In genomic region chrX:20139966-20140365, GRCh38 we compare ENCODE assay signal across 8 cellular contexts. TPM values are rescaled to one million over a fixed set of nuclear protein-coding genes. Genes with fewer than 3 reads are reported as not detected.
DNase-seq lines count a peak whose midpoint lies in the region; ATAC-seq and TF ChIP-seq lines count a peak whose summit lies in the region.

No MANE protein-coding gene starts in this region.

- DNase-seq in left ventricle myocardium inferior (no peak), Right ventricle myocardium superior (no peak), amniotic stem cell (lab: John Stamatoyannopoulos, UW) (peak; percentile 2), uterus (no peak), KG1 (lab: John Stamatoyannopoulos, UW) (no peak), NCI-H526 treated with DMSO at 0.1 percent for 48 hours (lab: John Stamatoyannopoulos, UW) (no peak)

- 74% methylated on average over 2 of the region's 2 CpGs for WGBS in liver

- no peak overlapping the region for H3K9ac ChIP-seq in liver (ENCODE audit: low read depth in 1 of 2, low read length in 2 of 2)

- no peak for ATAC-seq in Right ventricle myocardium superior (ENCODE audit: poor library complexity)
- no peak for ATAC-seq in HG03139 (IDR thresholded peaks at IDR 0.05; ENCODE audit: unreplicated experiment)

- no peaks in the 10 kb centered on the region for H3K9me3 ChIP-seq in left ventricle myocardium inferior (replicated peaks)
- H3K9me3 ChIP-seq in liver (ENCODE audit: control insufficient read depth in 4 of 4, low read length in 3 of 4): no peaks in the 10 kb centered on the region
- H3K9me3 ChIP-seq in uterus: no peaks in the 10 kb centered on the region

- H3K27ac ChIP-seq in left ventricle myocardium inferior (replicated peaks): no peak overlapping the region
- no peak overlapping the region for H3K27ac ChIP-seq in liver (ENCODE audit: low read depth in 1 of 2, low read length in 2 of 2)
- peak overlapping the region; percentile 80 to 97 for H3K27ac ChIP-seq in uterus

- TF ChIP-seq POLR2A in uterus (IDR thresholded peaks at IDR 0.05): no peak

- H3K36me3 ChIP-seq in left ventricle myocardium inferior (peaks cover 32% of the 10 kb centered on the region), liver (ENCODE audit: control insufficient read depth in 4 of 4, insufficient read depth in 3 of 4, low read depth in 1 of 4, low read length in 3 of 4) (peaks cover 0 to 27% (median 8%) of the 10 kb centered on the region in 4 donors), uterus (no peaks in the 10 kb centered on the region)

- TF ChIP-seq CTCF in left ventricle myocardium inferior (IDR thresholded peaks at IDR 0.05; ENCODE audit: borderline replicate concordance) (no peak), liver (IDR thresholded peaks at IDR 0.05; ENCODE audit: low read depth, low read length, missing input control) (no peak), uterus (IDR thresholded peaks at IDR 0.05) (no peak)

- H3K4me1 ChIP-seq in left ventricle myocardium inferior: peaks cover 30% of the 10 kb centered on the region
- H3K4me1 ChIP-seq in liver (ENCODE audit: control insufficient read depth in 4 of 4, insufficient read depth in 4 of 4, low read length in 3 of 4): peaks cover 0 to 16% (median 15%) of the 10 kb centered on the region in 4 donors
- peaks cover 0 to 5% of the 10 kb centered on the region in 2 donors for H3K4me1 ChIP-seq in uterus

- TF ChIP-seq RAD21 in liver (IDR thresholded peaks at IDR 0.05): no peak

- no peaks in the 10 kb centered on the region for H3K27me3 ChIP-seq in left ventricle myocardium inferior (ENCODE audit: low read depth)
- no peaks in the 10 kb centered on the region for H3K27me3 ChIP-seq in liver (ENCODE audit: control insufficient read depth in 4 of 4, insufficient read depth in 4 of 4, low read length in 3 of 4)
- no peaks in the 10 kb centered on the region for H3K27me3 ChIP-seq in uterus

- H3K4me3 ChIP-seq in left ventricle myocardium inferior (peak overlapping the region; percentile 81), liver (ENCODE audit: low read depth in 1 of 3, low read length in 3 of 3) (peak overlapping the region in 2 of 3 donors; percentile 82 to 97), uterus (peak overlapping the region; percentile 83 to 99)

- intact Hi-C loops in left ventricle myocardium inferior (cut with micrococcal nuclease) (loop anchor here (10.0 kb wide), 1 partner anchor 235 kb away; no protein-coding TSS in a partner anchor), Right ventricle myocardium superior (cut with DNase I) (no loop called here), uterus (cut with DNase I; ENCODE audit: low total_unique reads) (no loop called here)

TF ChIP-seq in liver, 16 proteins besides CTCF, POLR2A, EP300 and RAD21:
- TF ChIP-seq TAF1 (conservative IDR thresholded peaks at IDR 0.05) (no peak), MAX (IDR thresholded peaks at IDR 0.05) (no peak), SP1 (IDR thresholded peaks at IDR 0.05) (no peak), GABPA (IDR thresholded peaks at IDR 0.05 in 1 of 2, conservative IDR thresholded peaks at IDR 0.05 in 1 of 2) (no peak), NR2F2 (IDR thresholded peaks at IDR 0.05) (no peak), ZBTB33 (IDR thresholded peaks at IDR 0.05) (no peak), HNF4G (IDR thresholded peaks at IDR 0.05) (no peak), YY1 (IDR thresholded peaks at IDR 0.05) (no peak), REST (IDR thresholded peaks at IDR 0.05) (no peak), ATF3 (IDR thresholded peaks at IDR 0.05) (no peak), RXRA (IDR thresholded peaks at IDR 0.05) (no peak), FOXA1 (IDR thresholded peaks at IDR 0.05) (no peak), FOXA2 (IDR thresholded peaks at IDR 0.05) (no peak), EGR1 (IDR thresholded peaks at IDR 0.05; ENCODE audit: low read depth in 2 of 2) (no peak), JUND (IDR thresholded peaks at IDR 0.05) (no peak), HNF4A (conservative IDR thresholded peaks at IDR 0.05) (no peak)

RNA-seq across cellular contexts. Expression of gene EIF1AX, which starts 1.7 kb away (rescaled TPM):
- total RNA-seq in left ventricle myocardium inferior (56.8 TPM), Right ventricle myocardium superior (58.3 TPM), liver (10 to 100 TPM; 19.1 to 23.9 TPM), uterus (10 to 100 TPM; 34.1 to 91.7 (median 80.2) TPM)
- polyA plus RNA-seq in liver: 10 to 100 TPM; 21.2 to 89.0 TPM

RNA-seq across cellular contexts. Expression of gene MAP7D2, which starts 23.3 kb away (rescaled TPM):
- total RNA-seq in left ventricle myocardium inferior (0.44 TPM), Right ventricle myocardium superior (0.40 TPM), liver (1 to 10 TPM in 1 of 2 donors, under 1 TPM in 1; 0.17 to 1.5 TPM), uterus (1 to 10 TPM in 1 of 4 donors, under 1 TPM in 2, not detected in 1; 0.55 to 1.2 (median 0.88) TPM)
- polyA plus RNA-seq in liver: under 1 TPM; 0.16 to 0.67 TPM

Comparison
In these comparisons a context has a peak if more than half of its experiments do, and no peak if none do; other contexts are left out.
1. H3K27ac ChIP-seq: peak in uterus (2 of 2); none in left ventricle myocardium inferior (single experiment) and liver (0 of 2).
2. Peak in every context shown above with its lines, with median percentiles within 50 percentile points of each other: H3K4me3 ChIP-seq.